16 cellular contexts compared by ENCODE assay signal in genomic region chr14:68929623-68930307, GRCh38. TPM values are rescaled to one million over a fixed set of nuclear protein-coding genes. Genes with fewer than 3 reads are reported as not detected.
DNase-seq lines count a peak whose midpoint lies in the region; ATAC-seq and TF ChIP-seq lines count a peak whose summit lies in the region.
"Had no signal": no experiment of that assay in that cellular context is flagged by ENCODE, and none has a peak within 500 bp of the region (broad histone marks: within the 10 kb centered on the region; RNA-seq: fewer than 3 reads in every experiment).

No MANE protein-coding gene starts in this region.

- peaks cover 3 to 21% (median 15%) of the 10 kb centered on the region in 4 donors for H3K4me1 ChIP-seq in liver (ENCODE audit: control insufficient read depth in 4 of 4, insufficient read depth in 4 of 4, low read length in 3 of 4)
- H3K4me1 ChIP-seq in thoracic aorta (ENCODE audit: control insufficient read depth in 1 of 2, low read depth in 2 of 2), result peaks cover 46 to 98% of the 10 kb centered on the region in 2 donors
- H3K4me1 ChIP-seq: parathyroid adenoma had no signal

- TF ChIP-seq CTCF in liver (IDR thresholded peaks at IDR 0.05; ENCODE audit: low read depth, low read length, missing input control) (no peak), thoracic aorta (IDR thresholded peaks at IDR 0.05) (no peak)

- H3K9me3 Mint-ChIP-seq in activated naive CD8-positive, alpha-beta T cell (ENCODE audit: low read depth), result no peaks in the 10 kb centered on the region
- peaks cover 19% of the 10 kb centered on the region for H3K9me3 Mint-ChIP-seq in activated naive CD4-positive, alpha-beta T cell treated with anti-CD3 and anti-CD28 coated beads for 36 hours

- ATAC-seq in thoracic aorta (ENCODE audit: insufficient number of reproducible peaks, low FRiP score, low read depth) (no peak), GM21515 (IDR thresholded peaks at IDR 0.05; ENCODE audit: unreplicated experiment) (no peak)

- peak overlapping the region; percentile 40 for H3K4me3 Mint-ChIP-seq in activated naive CD8-positive, alpha-beta T cell
- no peak overlapping the region for H3K4me3 Mint-ChIP-seq in activated naive CD4-positive, alpha-beta T cell treated with anti-CD3 and anti-CD28 coated beads for 36 hours
- H3K4me3 Mint-ChIP-seq: CD8-positive, alpha-beta memory T cell; mesothelial cell of epicardium had no signal

- H3K27me3 Mint-ChIP-seq in activated naive CD8-positive, alpha-beta T cell, result no peaks in the 10 kb centered on the region
- no peaks in the 10 kb centered on the region for H3K27me3 Mint-ChIP-seq in activated naive CD4-positive, alpha-beta T cell treated with anti-CD3 and anti-CD28 coated beads for 36 hours (ENCODE audit: low read depth)

- DNase-seq in KBM-7, result peak; percentile 21
- no peak for DNase-seq in thoracic aorta (ENCODE audit: low spot score)
- no peak for DNase-seq in NCI-H1417 (lab: John Stamatoyannopoulos, UW)
- no peak for DNase-seq in HUDEP-2 (lab: John Stamatoyannopoulos, UW; ENCODE audit: unreplicated experiment in 76 of 76)
- no peak for DNase-seq in activated naive CD4-positive, alpha-beta T cell treated with anti-CD3 and anti-CD28 coated beads for 36 hours
- DNase-seq: activated CD4-positive, CD25-positive, alpha-beta regulatory T cell treated with anti-CD3 and anti-CD28 coated beads, Interleukin-2, amount 50 U/mL, for 72 hours; amygdala; CD8-positive, alpha-beta memory T cell; dorsolateral prefrontal cortex; Peyer's patch; T-helper 1 cell had no signal

- no peak overlapping the region for H3K4me3 ChIP-seq in liver (ENCODE audit: low read depth in 1 of 3, low read length in 3 of 3)
- H3K4me3 ChIP-seq in thoracic aorta, result peak overlapping the region; percentile 40
- H3K4me3 ChIP-seq: dorsolateral prefrontal cortex, Peyer's patch had no signal

- no peak overlapping the region for H3K9ac ChIP-seq in liver (ENCODE audit: low read depth in 1 of 2, low read length in 2 of 2)
- H3K9ac ChIP-seq: parathyroid adenoma had no signal

- CTCF ChIA-PET in activated naive CD4-positive, alpha-beta T cell treated with anti-CD3 and anti-CD28 coated beads for 36 hours (lab: Charles Lee), result interaction anchor here (0.6 to 1.1 kb wide), 2 partner anchors 10 to 56 kb away, joined by 3 read pairs; no protein-coding TSS in a partner anchor

- H3K27ac ChIP-seq in liver (ENCODE audit: low read depth in 1 of 2, low read length in 2 of 2), result peak overlapping the region; percentile 62 to 70
- peak overlapping the region; percentile 92 to 97 for H3K27ac ChIP-seq in thoracic aorta
- H3K27ac ChIP-seq: parathyroid adenoma had no signal

- in situ Hi-C loops in KBM-7 (cut with MboI; ENCODE audit: low pct_unique_long_range_greater_than_20kb, low sequenced_read_pairs), result no loop called here

- intact Hi-C loops in activated naive CD4-positive, alpha-beta T cell treated with anti-CD3 and anti-CD28 coated beads for 36 hours (cut with micrococcal nuclease), result no loop called here

- H3K9me3 ChIP-seq in liver (ENCODE audit: control insufficient read depth in 4 of 4, low read length in 3 of 4) (no peaks in the 10 kb centered on the region), thoracic aorta (no peaks in the 10 kb centered on the region)
- H3K9me3 ChIP-seq: Peyer's patch had no signal

- no peak for TF ChIP-seq RAD21 in liver (IDR thresholded peaks at IDR 0.05)

- H3K27me3 ChIP-seq in liver (ENCODE audit: control insufficient read depth in 4 of 4, insufficient read depth in 4 of 4, low read length in 3 of 4) (no peaks in the 10 kb centered on the region), thoracic aorta (replicated peaks; ENCODE audit: insufficient read depth) (no peaks in the 10 kb centered on the region)
- H3K27me3 ChIP-seq: dorsolateral prefrontal cortex, Peyer's patch had no signal

- H3K36me3 ChIP-seq in liver (ENCODE audit: control insufficient read depth in 4 of 4, insufficient read depth in 3 of 4, low read depth in 1 of 4, low read length in 3 of 4), result peaks cover 0 to 2% (median 0%) of the 10 kb centered on the region in 4 donors
- H3K36me3 ChIP-seq in thoracic aorta, result no peaks in the 10 kb centered on the region

- peaks cover 11% of the 10 kb centered on the region for H3K36me3 Mint-ChIP-seq in activated naive CD8-positive, alpha-beta T cell
- H3K36me3 Mint-ChIP-seq in activated naive CD4-positive, alpha-beta T cell treated with anti-CD3 and anti-CD28 coated beads for 36 hours (ENCODE audit: low read depth), result peaks cover 19% of the 10 kb centered on the region

- 90% methylated on average over 12 of the region's 12 CpGs for WGBS in liver

- H3K4me1 Mint-ChIP-seq in activated naive CD8-positive, alpha-beta T cell (ENCODE audit: low read depth), result peaks cover 82% of the 10 kb centered on the region
- peaks cover 64% of the 10 kb centered on the region for H3K4me1 Mint-ChIP-seq in activated naive CD4-positive, alpha-beta T cell treated with anti-CD3 and anti-CD28 coated beads for 36 hours (ENCODE audit: low read depth)

- peak overlapping the region; percentile 78 for H3K27ac Mint-ChIP-seq in activated naive CD8-positive, alpha-beta T cell
- no peak overlapping the region for H3K27ac Mint-ChIP-seq in activated naive CD4-positive, alpha-beta T cell treated with anti-CD3 and anti-CD28 coated beads for 36 hours
- H3K27ac Mint-ChIP-seq: mesothelial cell of epicardium had no signal

TF ChIP-seq in liver, 16 proteins besides CTCF, POLR2A, EP300 and RAD21:
- no peak for TF ChIP-seq JUND (IDR thresholded peaks at IDR 0.05)
- TF ChIP-seq TAF1 (conservative IDR thresholded peaks at IDR 0.05), result no peak
- no peak for TF ChIP-seq ZBTB33 (IDR thresholded peaks at IDR 0.05)
- TF ChIP-seq GABPA (IDR thresholded peaks at IDR 0.05 in 1 of 2, conservative IDR thresholded peaks at IDR 0.05 in 1 of 2), result no peak

RNA-seq across cellular contexts. Expression of gene ACTN1, which starts 49.3 kb away (rescaled TPM):
- total RNA-seq in liver, result 100 to 1,000 TPM in 1 of 2 donors, 10 to 100 TPM in 1; 55.4 to 100 TPM
- polyA plus RNA-seq in liver, result 10 to 100 TPM; 36.2 to 70.7 TPM
- total RNA-seq in thoracic aorta, result 1,000 to 10,000 TPM; 1,201 to 1,291 TPM
- total RNA-seq in activated naive CD4-positive, alpha-beta T cell treated with anti-CD3 and anti-CD28 coated beads for 36 hours, result 10 to 100 TPM; 79.7 to 80.6 TPM

Comparison
In these comparisons a context has a peak if more than half of its experiments do, and no peak if none do; other contexts are left out.
1. RNA of gene ACTN1, which starts 49.3 kb away (total RNA-seq): 1,201 to 1,291 TPM in thoracic aorta; 55.4 to 100 TPM in liver and 79.7 to 80.6 TPM in activated naive CD4-positive, alpha-beta T cell treated with anti-CD3 and anti-CD28 coated beads for 36 hours; every median in the first group is over 10 times any median in the second.